1 cellular context compared by ENCODE assay signal in the genomic region with DNA sequence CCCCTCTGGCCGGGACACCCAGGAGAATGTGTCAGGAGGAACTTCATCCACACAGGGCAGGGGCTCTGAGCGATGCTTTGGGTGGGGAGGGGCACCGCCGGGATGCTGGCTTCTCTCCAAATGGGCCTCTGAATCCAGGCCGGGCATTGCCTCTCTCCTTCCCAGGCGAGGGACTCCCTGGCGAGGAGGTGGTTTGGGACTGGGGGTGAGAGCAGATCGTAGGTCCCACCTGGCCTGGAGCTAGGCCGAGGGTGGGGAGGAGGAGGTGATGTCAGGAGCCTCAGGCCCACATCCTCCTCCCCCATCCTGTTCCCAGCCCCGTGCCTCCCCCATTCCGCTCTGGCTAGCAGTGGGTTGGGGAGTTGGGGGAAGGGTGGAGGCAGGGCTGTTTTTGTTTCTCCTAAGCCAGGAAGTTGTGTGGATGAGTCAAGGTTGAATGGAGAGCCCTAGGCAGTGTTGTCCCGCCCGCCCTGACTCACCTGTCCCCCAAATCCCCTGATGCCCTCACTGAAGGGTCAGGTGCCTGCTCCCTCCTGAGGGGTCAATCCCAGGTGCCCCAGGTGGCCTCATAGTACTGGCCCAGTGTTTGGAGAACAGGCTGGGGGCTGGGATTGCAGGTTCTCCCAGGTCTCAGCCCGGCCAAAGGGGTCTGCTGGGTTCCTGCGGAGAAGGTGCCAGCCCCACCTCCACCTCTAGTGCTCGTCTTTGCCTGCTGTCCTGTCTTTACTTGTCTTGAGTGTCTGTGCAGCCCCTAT.
TF ChIP-seq lines count a peak whose summit lies in the region.

No MANE protein-coding gene starts in this region.

TF ChIP-seq in IMR-90, 13 proteins besides CTCF, POLR2A, EP300 and RAD21:
- TF ChIP-seq MXI1 (IDR thresholded peaks at IDR 0.05; ENCODE audit: borderline replicate concordance, low read depth, low read length) (no peak), CEBPB (IDR thresholded peaks at IDR 0.05; ENCODE audit: low read depth, low read length) (no peak), SMC3 (IDR thresholded peaks at IDR 0.05; ENCODE audit: low read depth, low read length) (no peak), CHD1 (IDR thresholded peaks at IDR 0.05; ENCODE audit: low read depth, low read length) (no peak), BHLHE40 (IDR thresholded peaks at IDR 0.05; ENCODE audit: low read depth, low read length) (no peak), FOS (IDR thresholded peaks at IDR 0.05; ENCODE audit: low read depth, low read length) (no peak), NFE2L2 (IDR thresholded peaks at IDR 0.05; ENCODE audit: low read depth, low read length) (no peak), MAZ (IDR thresholded peaks at IDR 0.05; ENCODE audit: borderline replicate concordance, low read depth, low read length) (no peak), RFX5 (IDR thresholded peaks at IDR 0.05; ENCODE audit: low read depth, low read length) (no peak)
- TF ChIP-seq, protein P1, sequence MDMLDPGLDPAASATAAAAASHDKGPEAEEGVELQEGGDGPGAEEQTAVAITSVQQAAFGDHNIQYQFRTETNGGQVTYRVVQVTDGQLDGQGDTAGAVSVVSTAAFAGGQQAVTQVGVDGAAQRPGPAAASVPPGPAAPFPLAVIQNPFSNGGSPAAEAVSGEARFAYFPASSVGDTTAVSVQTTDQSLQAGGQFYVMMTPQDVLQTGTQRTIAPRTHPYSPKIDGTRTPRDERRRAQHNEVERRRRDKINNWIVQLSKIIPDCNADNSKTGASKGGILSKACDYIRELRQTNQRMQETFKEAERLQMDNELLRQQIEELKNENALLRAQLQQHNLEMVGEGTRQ (IDR thresholded peaks at IDR 0.05; ENCODE audit: low read depth, low read length), result no peak
